24 cellular contexts compared by ENCODE assay signal in the genomic region with DNA sequence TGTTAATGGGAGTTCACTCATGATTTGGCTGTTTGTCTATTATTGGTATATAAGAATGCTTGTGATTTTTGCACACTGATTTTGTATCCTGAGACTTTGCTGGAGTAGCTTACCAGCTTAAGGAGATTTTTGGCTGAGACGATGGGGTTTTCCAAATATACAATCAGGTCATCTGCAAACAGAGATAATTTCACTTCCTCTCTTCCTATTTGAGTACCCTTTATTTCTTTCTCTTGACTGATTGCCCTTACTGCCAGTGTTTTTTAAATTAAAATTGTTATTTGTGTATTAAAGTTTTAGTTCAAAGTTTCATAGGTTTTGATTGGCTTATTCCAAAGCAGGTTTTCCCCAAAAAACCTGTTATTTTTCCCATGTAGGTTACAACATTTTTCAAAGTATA.
"Had no signal": no experiment of that assay in that cellular context is flagged by ENCODE, and none has a peak within 500 bp of the region (broad histone marks: within the 10 kb centered on the region; RNA-seq: fewer than 3 reads in every experiment).

No MANE protein-coding gene starts in this region.

- H3K9me3 ChIP-seq: esophagus muscularis mucosa, gastroesophageal sphincter, heart left ventricle, left lung, lower lobe of right lung, mucosa of descending colon had no signal

- H3K4me3 ChIP-seq: coronary artery, dorsolateral prefrontal cortex, esophagus muscularis mucosa, gastroesophageal sphincter, heart left ventricle, hepatocyte, left lung, lower lobe of right lung, mucosa of descending colon had no signal

- H3K27ac ChIP-seq: coronary artery, dorsolateral prefrontal cortex, esophagus muscularis mucosa, foreskin keratinocyte, gastroesophageal sphincter, heart left ventricle, hepatocyte, left lung, lower lobe of right lung had no signal

- H3K4me1 Mint-ChIP-seq: immature natural killer cell, mesothelial cell of epicardium had no signal

- H3K36me3 ChIP-seq: esophagus muscularis mucosa, gastroesophageal sphincter, heart left ventricle, left lung, lower lobe of right lung had no signal

- H3K27me3 ChIP-seq: esophagus muscularis mucosa, gastroesophageal sphincter, heart left ventricle, hepatocyte, left lung had no signal

- FAIRE-seq: colon, endothelial cell of umbilical vein, frontal cortex, kidney had no signal

- H3K36me3 Mint-ChIP-seq: immature natural killer cell, mesothelial cell of epicardium had no signal

- H3K4me2 ChIP-seq: hepatocyte had no signal

- H3K27ac Mint-ChIP-seq: immature natural killer cell, mesothelial cell of epicardium had no signal

- H3K4me3 Mint-ChIP-seq: immature natural killer cell, mesothelial cell of epicardium had no signal

- H3K4me1 ChIP-seq: esophagus muscularis mucosa, foreskin keratinocyte, gastroesophageal sphincter, heart left ventricle, left lung, lower lobe of right lung had no signal

- DNase-seq: dermis blood vessel endothelial cell; dorsolateral prefrontal cortex; effector CD4-positive, alpha-beta T cell; effector memory CD4-positive, alpha-beta T cell; foreskin keratinocyte; heart left ventricle; hypothalamus; immature natural killer cell; islet precursor cell; kidney; left cardiac atrium; left lung; left ventricle myocardium superior; lower lobe of right lung; mesenchymal stem cell; mucosa of descending colon had no signal

- H3K79me2 ChIP-seq: hepatocyte had no signal

- H2AFZ ChIP-seq: hepatocyte had no signal
